33 cellular contexts compared by ENCODE assay signal in genomic region chr3:171672124-171672523, GRCh38.
"Had no signal": no experiment of that assay in that cellular context is flagged by ENCODE, and none has a peak within 500 bp of the region (broad histone marks: within the 10 kb centered on the region; RNA-seq: fewer than 3 reads in every experiment).

No MANE protein-coding gene starts in this region.

- H3K9me3 ChIP-seq: esophagus muscularis mucosa had no signal

- H3K9me3 Mint-ChIP-seq: activated B cell treated with CpG ODN at 0.5 μM for 24 hours; activated CD8-positive, alpha-beta T cell treated with anti-CD3 and anti-CD28 coated beads for 36 hours; activated T-cell treated with anti-CD3 and anti-CD28 coated beads, Interleukin-2, amount 50 U/mL, for 4 hours; activated T-helper 17 cell treated with anti-CD3 and anti-CD28 coated beads, Interleukin-2, amount 50 U/mL, for 72 hours; central memory CD8-positive, alpha-beta T cell; effector memory CD8-positive, alpha-beta T cell; T-helper 1 cell treated with Interleukin-12 subunit alpha and Interleukin-12 subunit beta and Interleukin-4 antibody, amounts not matched to agents 30 μg/mL and 1 μg/mL, for 36 hours; T-helper 2 cell treated with Interferon-gamma antibody and Interleukin-4, amounts not matched to agents 5 μg/mL and 100 μg/mL, for 36 hours had no signal

- H3K27me3 ChIP-seq: brain microvascular endothelial cell, esophagus muscularis mucosa had no signal

- H3K4me1 Mint-ChIP-seq: activated B cell treated with CpG ODN at 0.5 μM for 24 hours; activated T-helper 17 cell treated with anti-CD3 and anti-CD28 coated beads, Interleukin-2, amount 50 U/mL, for 72 hours; central memory CD8-positive, alpha-beta T cell had no signal

- DNase-seq: activated B cell treated with CpG ODN at 0.5 μM for 24 hours; activated CD4-positive, alpha-beta T cell treated with anti-CD3 and anti-CD28 coated beads for 48 hours; activated CD4-positive, alpha-beta T cell treated with anti-CD3 and anti-CD28 coated beads, Interleukin-2, amount 50 U/mL, for 1 hour; activated CD4-positive, alpha-beta T cell treated with anti-CD3 and anti-CD28 coated beads, Interleukin-2, amount 50 U/mL, for 48 hours; activated CD8-positive, alpha-beta memory T cell treated with anti-CD3 and anti-CD28 coated beads for 24 hours; activated CD8-positive, alpha-beta T cell treated with anti-CD3 and anti-CD28 coated beads for 36 hours; activated effector memory CD4-positive, alpha-beta T cell treated with Interleukin-2 at 50 U/mL for 16 hours; activated gamma-delta T cell treated with Interleukin-2 at 50 U/mL for 16 hours; activated naive CD4-positive, alpha-beta T cell treated with anti-CD3 and anti-CD28 coated beads, Interleukin-2, amount 50 U/mL, for 16 hours; activated naive CD4-positive, alpha-beta T cell treated with Interleukin-2 at 50 U/mL for 16 hours; activated T-cell treated with anti-CD3 and anti-CD28 coated beads, Interleukin-2, amount 50 U/mL, for 4 hours; amniotic stem cell; anterior cingulate cortex; brain microvascular endothelial cell; cortex of kidney; dermis blood vessel endothelial cell; effector CD4-positive, alpha-beta T cell; effector memory CD8-positive, alpha-beta T cell; erythroblast; head of caudate nucleus; T1000; WERI-Rb-1 had no signal

- H3K27ac ChIP-seq: brain microvascular endothelial cell, esophagus muscularis mucosa, WERI-Rb-1 had no signal

- H3K27me3 Mint-ChIP-seq: activated CD8-positive, alpha-beta T cell treated with anti-CD3 and anti-CD28 coated beads for 36 hours; activated naive CD8-positive, alpha-beta T cell; activated T-helper 17 cell treated with anti-CD3 and anti-CD28 coated beads, Interleukin-2, amount 50 U/mL, for 72 hours; effector memory CD8-positive, alpha-beta T cell had no signal

- H3K4me3 Mint-ChIP-seq: activated B cell treated with CpG ODN at 0.5 μM for 24 hours; activated CD8-positive, alpha-beta T cell treated with anti-CD3 and anti-CD28 coated beads for 36 hours; activated naive CD8-positive, alpha-beta T cell; activated T-cell treated with anti-CD3 and anti-CD28 coated beads, Interleukin-2, amount 50 U/mL, for 4 hours; activated T-helper 17 cell treated with anti-CD3 and anti-CD28 coated beads, Interleukin-2, amount 50 U/mL, for 72 hours; central memory CD8-positive, alpha-beta T cell; effector memory CD8-positive, alpha-beta T cell; T-helper 1 cell treated with Interleukin-12 subunit alpha and Interleukin-12 subunit beta and Interleukin-4 antibody, amounts not matched to agents 30 μg/mL and 1 μg/mL, for 36 hours; T-helper 2 cell treated with Interferon-gamma antibody and Interleukin-4, amounts not matched to agents 5 μg/mL and 100 μg/mL, for 36 hours had no signal

- H3K4me3 ChIP-seq: esophagus muscularis mucosa had no signal

- FAIRE-seq: astrocyte, bronchial epithelial cell, colon, frontal cortex had no signal

- H3K36me3 Mint-ChIP-seq: activated naive CD8-positive, alpha-beta T cell had no signal

- H3K36me3 ChIP-seq: WERI-Rb-1 had no signal

- H3K27ac Mint-ChIP-seq: activated B cell treated with CpG ODN at 0.5 μM for 24 hours; activated CD8-positive, alpha-beta T cell treated with anti-CD3 and anti-CD28 coated beads for 36 hours; activated naive CD8-positive, alpha-beta T cell; activated T-helper 17 cell treated with anti-CD3 and anti-CD28 coated beads, Interleukin-2, amount 50 U/mL, for 72 hours; effector memory CD8-positive, alpha-beta T cell; T-helper 1 cell treated with Interleukin-12 subunit alpha and Interleukin-12 subunit beta and Interleukin-4 antibody, amounts not matched to agents 30 μg/mL and 1 μg/mL, for 36 hours; T-helper 2 cell treated with Interferon-gamma antibody and Interleukin-4, amounts not matched to agents 5 μg/mL and 100 μg/mL, for 36 hours had no signal

- ATAC-seq: activated CD4-positive, CD25-positive, alpha-beta regulatory T cell treated with anti-CD3 and anti-CD28 coated beads, Interleukin-2, amount 50 U/mL, for 24 hours; activated CD8-positive, alpha-beta T cell treated with anti-CD3 and anti-CD28 coated beads for 36 hours; activated T-cell treated with anti-CD3 and anti-CD28 coated beads, Interleukin-2, amount 50 U/mL, for 4 hours; activated T-helper 17 cell treated with anti-CD3 and anti-CD28 coated beads, Interleukin-2, amount 50 U/mL, for 72 hours; effector memory CD8-positive, alpha-beta T cell had no signal
